18 cellular contexts compared by ENCODE assay signal in genomic region chr1:113984710-113985109, GRCh38. TPM values are rescaled to one million over a fixed set of nuclear protein-coding genes. Genes with fewer than 3 reads are reported as not detected.
A peak's percentile ranks its signal among the peaks of the same experiment; 100 is the strongest.
DNase-seq lines count a peak whose midpoint lies in the region; ATAC-seq and TF ChIP-seq lines count a peak whose summit lies in the region.
"Had no signal": no experiment of that assay in that cellular context is flagged by ENCODE, and none has a peak within 500 bp of the region (broad histone marks: within the 10 kb centered on the region; RNA-seq: fewer than 3 reads in every experiment).

No MANE protein-coding gene starts in this region.

- no peak overlapping the region for H3K27ac Mint-ChIP-seq in CD4-positive, alpha-beta T cell
- H3K27ac Mint-ChIP-seq: activated CD4-positive, alpha-beta memory T cell treated with anti-CD3 and anti-CD28 coated beads for 36 hours; activated naive CD8-positive, alpha-beta T cell had no signal

- no peak overlapping the region for H3K4me3 Mint-ChIP-seq in CD4-positive, alpha-beta T cell
- H3K4me3 Mint-ChIP-seq: activated CD4-positive, alpha-beta memory T cell treated with anti-CD3 and anti-CD28 coated beads for 36 hours; activated naive CD8-positive, alpha-beta T cell; activated T-cell treated with anti-CD3 and anti-CD28 coated beads, Interleukin-2, amount 50 U/mL, for 4 hours; CD8-positive, alpha-beta memory T cell had no signal

- peaks cover 4% of the 10 kb centered on the region for H3K36me3 Mint-ChIP-seq in CD4-positive, alpha-beta T cell (ENCODE audit: low read depth)
- H3K36me3 Mint-ChIP-seq: activated naive CD8-positive, alpha-beta T cell; brain had no signal

- no peaks in the 10 kb centered on the region for H3K4me1 Mint-ChIP-seq in CD4-positive, alpha-beta T cell (ENCODE audit: low read depth)
- H3K4me1 Mint-ChIP-seq: CD8-positive, alpha-beta memory T cell had no signal

- peaks cover 49% of the 10 kb centered on the region for H3K9me3 ChIP-seq in BLaER1
- H3K9me3 ChIP-seq in psoas muscle = no peaks in the 10 kb centered on the region
- H3K9me3 ChIP-seq in CD4-positive, alpha-beta T cell (ENCODE audit: control insufficient read depth, low read length) = no peaks in the 10 kb centered on the region
- H3K9me3 ChIP-seq: pancreas had no signal

- no peak overlapping the region for H3K4me3 ChIP-seq in BLaER1
- H3K4me3 ChIP-seq in psoas muscle = peak overlapping the region; percentile 61
- H3K4me3 ChIP-seq: pancreas had no signal

- DNase-seq in NCI-H146 treated with DMSO at 0.1 percent for 48 hours (lab: John Stamatoyannopoulos, UW; ENCODE audit: unreplicated experiment) = peak; percentile 8
- peak; percentile 20 for DNase-seq in glomerular endothelial cell (ENCODE audit: extremely low read depth, low read depth, low spot score)
- DNase-seq in psoas muscle = no peak
- no peak for DNase-seq in nucleus accumbens (lab: John Stamatoyannopoulos, UW)
- no peak for DNase-seq in CD4-positive, alpha-beta T cell
- DNase-seq in H4 (ENCODE audit: low spot score) = no peak
- DNase-seq: activated CD4-positive, alpha-beta memory T cell treated with anti-CD3 and anti-CD28 coated beads for 36 hours; activated T-cell treated with anti-CD3 and anti-CD28 coated beads, Interleukin-2, amount 50 U/mL, for 4 hours; CD8-positive, alpha-beta memory T cell; NCI-H2081 treated with DMSO at 0.1 percent for 48 hours; NCI-H69; pancreas; stimulated activated CD4-positive, alpha-beta T cell treated with anti-CD3 and anti-CD28 coated beads, Interleukin-12 subunit alpha, Interleukin-12 subunit beta, amount 100 ng/mL, for 4 hours; stimulated activated naive CD4-positive, alpha-beta T cell treated with Interleukin-2 at 50 U/mL for 16 hours had no signal

- H3K9ac ChIP-seq in BLaER1 = no peak overlapping the region

- 65 to 68% (median 66%) methylated on average over 4 of the region's 4 CpGs for WGBS in psoas muscle, 3 donors

- TF ChIP-seq CTCF in psoas muscle (IDR thresholded peaks at IDR 0.05) = no peak
- no peak for TF ChIP-seq CTCF in CD4-positive, alpha-beta T cell (IDR thresholded peaks at IDR 0.05)

- H4K20me1 ChIP-seq in BLaER1 = peaks cover 6% of the 10 kb centered on the region; the same call in 1 of the 2 replicates

- H3K27ac ChIP-seq in BLaER1 (peak overlapping the region; percentile 1; the same call in 1 of the 2 replicates), psoas muscle (peak overlapping the region; percentile 85)
- no peak overlapping the region for H3K27ac ChIP-seq in CD4-positive, alpha-beta T cell (ENCODE audit: low read depth, low read length)
- H3K27ac ChIP-seq: pancreas had no signal

- H3K27me3 Mint-ChIP-seq in CD4-positive, alpha-beta T cell = no peaks in the 10 kb centered on the region
- H3K27me3 Mint-ChIP-seq: activated CD4-positive, alpha-beta memory T cell treated with anti-CD3 and anti-CD28 coated beads for 36 hours; activated naive CD8-positive, alpha-beta T cell had no signal

- POLR2A ChIA-PET in CD4-positive, alpha-beta T cell (lab: Charles Lee) = no interaction called here

- no peaks in the 10 kb centered on the region for H3K9me3 Mint-ChIP-seq in CD4-positive, alpha-beta T cell
- H3K9me3 Mint-ChIP-seq: activated CD4-positive, alpha-beta memory T cell treated with anti-CD3 and anti-CD28 coated beads for 36 hours; activated T-cell treated with anti-CD3 and anti-CD28 coated beads, Interleukin-2, amount 50 U/mL, for 4 hours; CD8-positive, alpha-beta memory T cell had no signal

- CTCF ChIA-PET in CD4-positive, alpha-beta T cell (lab: Charles Lee) = interaction anchor here (0.6 kb wide), 1 partner anchor 455 kb away, joined by 3 read pairs; no protein-coding TSS in a partner anchor

- H3K27me3 ChIP-seq in BLaER1 (no peaks in the 10 kb centered on the region), psoas muscle (ENCODE audit: insufficient read depth in 3 of 3, low read length in 2 of 3) (no peaks in the 10 kb centered on the region)
- no peaks in the 10 kb centered on the region for H3K27me3 ChIP-seq in CD4-positive, alpha-beta T cell (ENCODE audit: control insufficient read depth, insufficient read depth, low read length)
- H3K27me3 ChIP-seq: pancreas had no signal

- peaks cover 43% of the 10 kb centered on the region for H3K4me1 ChIP-seq in BLaER1
- peaks cover 6% of the 10 kb centered on the region for H3K4me1 ChIP-seq in psoas muscle

- ATAC-seq in psoas muscle (no peak), HG03442 (IDR thresholded peaks at IDR 0.05; ENCODE audit: unreplicated experiment) (no peak)
- no peak for ATAC-seq in CD4-positive, alpha-beta T cell (ENCODE audit: poor library complexity)
- ATAC-seq: activated T-cell treated with anti-CD3 and anti-CD28 coated beads, Interleukin-2, amount 50 U/mL, for 4 hours; pancreas had no signal

- H3K36me3 ChIP-seq in BLaER1 (no peaks in the 10 kb centered on the region), psoas muscle (ENCODE audit: insufficient read depth in 1 of 2, low read depth in 1 of 2) (no peaks in the 10 kb centered on the region)
- H3K36me3 ChIP-seq: pancreas had no signal

- intact Hi-C loops in psoas muscle (cut with DNase I) = loop anchor here (5.0 to 10.0 kb wide), 5 partner anchors 43 to 233 kb away; partner anchors contain the start of gene SYT6 (in 1 of the 2)
- intact Hi-C loops in CD4-positive, alpha-beta T cell (cut with DNase I, micrococcal nuclease) = no loop called here

- peak overlapping the region; percentile 2 for H3K4me2 ChIP-seq in BLaER1

RNA-seq across cellular contexts. Expression of gene OLFML3, which starts 5.4 kb away (rescaled TPM):
- total RNA-seq in glomerular endothelial cell = 4.1 and 8.6 TPM in 2 replicates
- 10 to 100 TPM in 2 of 4 donors, 1 to 10 TPM in 2; 8.2 to 15.8 (median 10.7) TPM for total RNA-seq in psoas muscle
- 10 to 100 TPM in 1 of 3 donors, 1 to 10 TPM in 2; 6.4 to 13.5 (median 9.9) TPM for polyA plus RNA-seq in psoas muscle
- under 1 TPM; 0.30 to 0.31 TPM for total RNA-seq in CD4-positive, alpha-beta T cell
- 8.4 and 12.6 TPM in 2 replicates for total RNA-seq in H4 (2014; rRNA removed; shearing (Covaris generic))
- polyA plus RNA-seq: CD8-positive, alpha-beta memory T cell had no signal

RNA-seq across cellular contexts. Expression of gene HIPK1, which starts 55.6 kb away (rescaled TPM):
- total RNA-seq in glomerular endothelial cell = 23.9 and 33.6 TPM in 2 replicates
- total RNA-seq in psoas muscle = 10 to 100 TPM; 56.0 to 80.6 (median 65.3) TPM
- 10 to 100 TPM; 16.8 to 56.0 (median 18.4) TPM for polyA plus RNA-seq in psoas muscle
- 100 to 1,000 TPM; 245 to 251 TPM for total RNA-seq in CD4-positive, alpha-beta T cell
- total RNA-seq in H4 (2014; rRNA removed; shearing (Covaris generic)) = 8.3 and 11.8 TPM in 2 replicates

Comparison
In these comparisons a context has a peak if more than half of its experiments do, and no peak if none do; other contexts are left out.
1. DNase-seq: peak in NCI-H146 treated with DMSO at 0.1 percent for 48 hours (single experiment) and glomerular endothelial cell (single experiment); none in psoas muscle (0 of 2), nucleus accumbens (0 of 56), CD4-positive, alpha-beta T cell (0 of 10) and H4 (single experiment).
2. intact Hi-C loops: an anchor here in psoas muscle (5.0 to 10.0 kb wide); none called in CD4-positive, alpha-beta T cell.